13 cellular contexts compared by ENCODE assay signal in genomic region chr1:159781992-159782391, GRCh38. TPM values are rescaled to one million over a fixed set of nuclear protein-coding genes. Genes with fewer than 3 reads are reported as not detected.
DNase-seq lines count a peak whose midpoint lies in the region; ATAC-seq, FAIRE-seq and TF ChIP-seq lines count a peak whose summit lies in the region.
"Had no signal": no experiment of that assay in that cellular context is flagged by ENCODE, and none has a peak within 500 bp of the region (broad histone marks: within the 10 kb centered on the region; RNA-seq: fewer than 3 reads in every experiment).

No MANE protein-coding gene starts in this region.

- ATAC-seq in activated naive CD4-positive, alpha-beta T cell treated with anti-CD3 and anti-CD28 coated beads, Interleukin-2, amount 50 U/mL, for 72 hours, result no peak
- no peak for ATAC-seq in HG02938 (IDR thresholded peaks at IDR 0.05; ENCODE audit: unreplicated experiment)

- no peaks in the 10 kb centered on the region for H3K27me3 ChIP-seq in ascending aorta
- no peaks in the 10 kb centered on the region for H3K27me3 ChIP-seq in keratinocyte (ENCODE audit: control insufficient read depth, extremely low read depth, insufficient read depth, low read length)
- no peaks in the 10 kb centered on the region for H3K27me3 ChIP-seq in suprapubic skin
- H3K27me3 ChIP-seq in prostate gland (replicated peaks; ENCODE audit: insufficient read depth), result no peaks in the 10 kb centered on the region
- H3K27me3 ChIP-seq: BE2C had no signal

- H3K27ac Mint-ChIP-seq in activated naive CD4-positive, alpha-beta T cell treated with anti-CD3 and anti-CD28 coated beads for 36 hours, result no peak overlapping the region
- no peak overlapping the region for H3K27ac Mint-ChIP-seq in activated naive CD4-positive, alpha-beta T cell treated with anti-CD3 and anti-CD28 coated beads, Interleukin-2, amount 50 U/mL, for 72 hours
- H3K27ac Mint-ChIP-seq: stimulated activated naive CD8-positive, alpha-beta T cell treated with anti-CD3 and anti-CD28 coated beads, Interleukin-15, amount 100 ng/mL, for 72 hours had no signal

- H3K4me1 Mint-ChIP-seq in activated naive CD4-positive, alpha-beta T cell treated with anti-CD3 and anti-CD28 coated beads for 36 hours (ENCODE audit: low read depth), result peaks cover 7% of the 10 kb centered on the region

- H3K4me3 Mint-ChIP-seq in activated naive CD4-positive, alpha-beta T cell treated with anti-CD3 and anti-CD28 coated beads for 36 hours, result peak overlapping the region; percentile 73

- CTCF ChIA-PET in activated naive CD4-positive, alpha-beta T cell treated with anti-CD3 and anti-CD28 coated beads for 36 hours (lab: Charles Lee), result interaction anchor here (1.0 to 4.0 kb wide), 7 partner anchors 8 to 226 kb away, joined by 3 to 27 read pairs (median 6); no protein-coding TSS in a partner anchor

- H4K20me1 ChIP-seq in keratinocyte (ENCODE audit: control insufficient read depth, extremely low read depth, insufficient read depth, low read length), result no peaks in the 10 kb centered on the region

- no peaks in the 10 kb centered on the region for H3K27me3 Mint-ChIP-seq in activated naive CD4-positive, alpha-beta T cell treated with anti-CD3 and anti-CD28 coated beads for 36 hours (ENCODE audit: low read depth)
- H3K27me3 Mint-ChIP-seq: stimulated activated naive CD8-positive, alpha-beta T cell treated with anti-CD3 and anti-CD28 coated beads, Interleukin-15, amount 100 ng/mL, for 72 hours had no signal

- no peaks in the 10 kb centered on the region for H3K36me3 ChIP-seq in ascending aorta
- H3K36me3 ChIP-seq in keratinocyte (ENCODE audit: control insufficient read depth in 2 of 2, extremely low read depth in 1 of 2, insufficient read depth in 2 of 2, low read length in 2 of 2), result no peaks in the 10 kb centered on the region
- no peaks in the 10 kb centered on the region for H3K36me3 ChIP-seq in suprapubic skin
- no peaks in the 10 kb centered on the region for H3K36me3 ChIP-seq in prostate gland
- H3K36me3 ChIP-seq: BE2C had no signal

- peak overlapping the region; percentile 59 for H3K4me2 ChIP-seq in keratinocyte (ENCODE audit: control insufficient read depth, extremely low read depth, insufficient read depth, low read depth, low read length)

- no peak overlapping the region for H3K27ac ChIP-seq in ascending aorta
- no peak overlapping the region for H3K27ac ChIP-seq in keratinocyte (ENCODE audit: control insufficient read depth, insufficient read depth, low read length)
- peak overlapping the region; percentile 78 for H3K27ac ChIP-seq in suprapubic skin
- no peak overlapping the region for H3K27ac ChIP-seq in prostate gland

- no peak for FAIRE-seq in keratinocyte (lab: Jason Lieb, UNC)

- no peaks in the 10 kb centered on the region for H3K36me3 Mint-ChIP-seq in activated naive CD4-positive, alpha-beta T cell treated with anti-CD3 and anti-CD28 coated beads for 36 hours (ENCODE audit: low read depth)
- H3K36me3 Mint-ChIP-seq in activated naive CD4-positive, alpha-beta T cell treated with anti-CD3 and anti-CD28 coated beads, Interleukin-2, amount 50 U/mL, for 72 hours, result no peaks in the 10 kb centered on the region

- no peak for TF ChIP-seq POLR2A in suprapubic skin (IDR thresholded peaks at IDR 0.05)
- TF ChIP-seq POLR2A in prostate gland (IDR thresholded peaks at IDR 0.05), result no peak

- 96% methylated on average over 12 of the region's 12 CpGs for WGBS in suprapubic skin
- WGBS in prostate gland, result 93% methylated on average over 12 of the region's 12 CpGs

- no peaks in the 10 kb centered on the region for H3K9me1 ChIP-seq in keratinocyte (ENCODE audit: control insufficient read depth, extremely low read depth, insufficient read depth, low read length)

- TF ChIP-seq EP300 in suprapubic skin (IDR thresholded peaks at IDR 0.05), result no peak

- H3K9me3 Mint-ChIP-seq in activated naive CD4-positive, alpha-beta T cell treated with anti-CD3 and anti-CD28 coated beads for 36 hours, result no peaks in the 10 kb centered on the region
- H3K9me3 Mint-ChIP-seq in activated naive CD4-positive, alpha-beta T cell treated with anti-CD3 and anti-CD28 coated beads, Interleukin-2, amount 50 U/mL, for 72 hours, result no peaks in the 10 kb centered on the region
- H3K9me3 Mint-ChIP-seq: stimulated activated naive CD8-positive, alpha-beta T cell treated with anti-CD3 and anti-CD28 coated beads, Interleukin-15, amount 100 ng/mL, for 72 hours had no signal

- H2AFZ ChIP-seq in keratinocyte (ENCODE audit: control insufficient read depth, low read length), result no peak overlapping the region

- intact Hi-C loops in activated naive CD4-positive, alpha-beta T cell treated with anti-CD3 and anti-CD28 coated beads for 36 hours (cut with micrococcal nuclease), result loop anchor here (2.0 to 10.0 kb wide), 3 partner anchors 45 to 647 kb away; partner anchors contain the start of gene SLAMF8
- intact Hi-C loops in ascending aorta (cut with DNase I) (loop anchor here (1.0 to 10.0 kb wide), 7 partner anchors 73 to 503 kb away; partner anchors contain the start of genes CFAP45, IGSF9, PEX19 and TAGLN2), prostate gland (cut with DNase I) (loop anchor here (2.0 to 10.0 kb wide), 2 partner anchors 109 to 223 kb away; no protein-coding TSS in a partner anchor)

- TF ChIP-seq CTCF in ascending aorta (IDR thresholded peaks at IDR 0.05) (no peak), keratinocyte (optimal IDR thresholded peaks at IDR 0.05 in 1 of 3, IDR thresholded peaks at IDR 0.05 in 1 of 3, conservative IDR thresholded peaks at IDR 0.05 in 1 of 3; ENCODE audit: extremely low read depth in 1 of 3, insufficient read depth in 2 of 3, low read length in 3 of 3) (no peak), suprapubic skin (IDR thresholded peaks at IDR 0.05) (no peak), prostate gland (IDR thresholded peaks at IDR 0.05) (no peak)

- H3K4me3 ChIP-seq in ascending aorta (peak overlapping the region; percentile 73 to 94), keratinocyte (ENCODE audit: control insufficient read depth in 2 of 3, extremely low read depth in 1 of 3, insufficient read depth in 2 of 3, low read depth in 1 of 3, low read length in 3 of 3) (peak overlapping the region in 2 of 3 experiments; percentile 64 to 90), suprapubic skin (peak overlapping the region; percentile 83), prostate gland (no peak overlapping the region)

- H3K4me1 ChIP-seq in ascending aorta, result peaks cover 3 to 14% of the 10 kb centered on the region in 2 donors
- H3K4me1 ChIP-seq in keratinocyte (ENCODE audit: control insufficient read depth, extremely low read depth, insufficient read depth, low read length), result peaks cover 6% of the 10 kb centered on the region
- peaks cover 35% of the 10 kb centered on the region for H3K4me1 ChIP-seq in suprapubic skin
- H3K4me1 ChIP-seq in prostate gland (replicated peaks), result no peaks in the 10 kb centered on the region

- no peaks in the 10 kb centered on the region for H3K79me2 ChIP-seq in keratinocyte (ENCODE audit: control insufficient read depth, insufficient read depth, low read length)

- no peak for DNase-seq in activated naive CD4-positive, alpha-beta T cell treated with anti-CD3 and anti-CD28 coated beads for 36 hours
- DNase-seq in activated naive CD4-positive, alpha-beta T cell treated with anti-CD3 and anti-CD28 coated beads, Interleukin-2, amount 50 U/mL, for 72 hours (ENCODE audit: low spot score in 2 of 2), result no peak
- DNase-seq in ascending aorta (ENCODE audit: low spot score in 2 of 2) (no peak), keratinocyte (ENCODE audit: low read depth, low spot score) (no peak), suprapubic skin (ENCODE audit: low spot score in 2 of 2) (no peak), prostate gland (ENCODE audit: low spot score) (no peak), NCI-H1417 (lab: John Stamatoyannopoulos, UW) (no peak)
- DNase-seq: activated effector memory CD4-positive, alpha-beta T cell treated with Interleukin-2 at 50 U/mL for 16 hours; BE2C; erythroblast; NCI-H524 treated with DMSO at 0.1 percent for 48 hours; stimulated activated naive CD8-positive, alpha-beta T cell treated with anti-CD3 and anti-CD28 coated beads, Interleukin-15, amount 100 ng/mL, for 72 hours had no signal

- dilution Hi-C loops in keratinocyte (cut with MboI; ENCODE audit: extremely low pct_ligation_motif_present, low sequenced_read_pairs), result loop anchor here (25.0 kb wide), 1 partner anchor 255 kb away; the partner anchor contains the start of gene PIGM

- H3K9me3 ChIP-seq in ascending aorta (no peaks in the 10 kb centered on the region), keratinocyte (ENCODE audit: control insufficient read depth, low read depth, low read length) (no peaks in the 10 kb centered on the region), suprapubic skin (no peaks in the 10 kb centered on the region), prostate gland (no peaks in the 10 kb centered on the region)
- H3K9me3 ChIP-seq: BE2C had no signal

- no peak overlapping the region for H3K9ac ChIP-seq in keratinocyte (ENCODE audit: control insufficient read depth, extremely low read depth, insufficient read depth, low read length)

RNA-seq across cellular contexts. Expression of gene DUSP23, which starts 1.2 kb away (rescaled TPM):
- 10 to 100 TPM; 13.0 to 14.1 TPM for total RNA-seq in activated naive CD4-positive, alpha-beta T cell treated with anti-CD3 and anti-CD28 coated beads for 36 hours
- 10 to 100 TPM; 16.8 to 24.4 TPM for total RNA-seq in activated naive CD4-positive, alpha-beta T cell treated with anti-CD3 and anti-CD28 coated beads, Interleukin-2, amount 50 U/mL, for 72 hours
- total RNA-seq in ascending aorta (549 TPM), suprapubic skin (10 to 100 TPM; 39.6 to 89.6 (median 75.0) TPM), prostate gland (10 to 100 TPM; 79.3 to 85.0 TPM)
- polyA plus RNA-seq in keratinocyte, result 23.8 to 44.6 TPM (median 35.0 TPM) in 3 replicates
- polyA plus RNA-seq in keratinocyte (2011; ENCODE audit: low read depth), result 15.5 TPM
- 21.0 and 40.4 TPM in 2 replicates for polyA plus RNA-seq in keratinocyte (2011; cell fraction: cytosol; rRNA removed)
- 11.3 and 13.9 TPM in 2 replicates for polyA plus RNA-seq in keratinocyte (2011; cell fraction: nucleus; rRNA removed)
- polyA plus RNA-seq in keratinocyte (2012; ENCODE audit: low replicate concordance), result 34.1 and 43.4 TPM in 2 replicates
- 10.1 to 14.7 TPM (median 10.8 TPM) in 3 replicates for polyA minus RNA-seq in keratinocyte
- 29.5 TPM for polyA minus RNA-seq in keratinocyte (2011; cell fraction: cytosol; rRNA and poly(A)+ RNA removed)
- 3.2 and 3.3 TPM in 2 replicates for polyA minus RNA-seq in keratinocyte (2011; cell fraction: nucleus; rRNA and poly(A)+ RNA removed)

RNA-seq across cellular contexts. Expression of gene FCRL6, which starts 20.2 kb away (rescaled TPM):
- not detected for total RNA-seq in activated naive CD4-positive, alpha-beta T cell treated with anti-CD3 and anti-CD28 coated beads for 36 hours
- total RNA-seq in activated naive CD4-positive, alpha-beta T cell treated with anti-CD3 and anti-CD28 coated beads, Interleukin-2, amount 50 U/mL, for 72 hours, result not detected
- total RNA-seq in ascending aorta (not detected), suprapubic skin (under 1 TPM in 1 of 4 donors, not detected in 3; 0.49 TPM), prostate gland (not detected)
- not detected in 3 replicates for polyA plus RNA-seq in keratinocyte
- not detected for polyA plus RNA-seq in keratinocyte (2011; ENCODE audit: low read depth)
- polyA plus RNA-seq in keratinocyte (2011; cell fraction: cytosol; rRNA removed), result not detected in 2 replicates
- not detected in 2 replicates for polyA plus RNA-seq in keratinocyte (2011; cell fraction: nucleus; rRNA removed)
- polyA plus RNA-seq in keratinocyte (2012; ENCODE audit: low replicate concordance), result not detected in 2 replicates
- polyA minus RNA-seq in keratinocyte, result not detected in 3 replicates
- not detected for polyA minus RNA-seq in keratinocyte (2011; cell fraction: cytosol; rRNA and poly(A)+ RNA removed)
- polyA minus RNA-seq in keratinocyte (2011; cell fraction: nucleus; rRNA and poly(A)+ RNA removed), result not detected in 2 replicates

RNA-seq across cellular contexts. Expression of gene SLAMF8, which starts 44.7 kb away (rescaled TPM):
- under 1 TPM in 1 of 2 experiments, not detected in 1; 0.19 TPM for total RNA-seq in activated naive CD4-positive, alpha-beta T cell treated with anti-CD3 and anti-CD28 coated beads for 36 hours
- total RNA-seq in activated naive CD4-positive, alpha-beta T cell treated with anti-CD3 and anti-CD28 coated beads, Interleukin-2, amount 50 U/mL, for 72 hours, result under 1 TPM in 1 of 2 donors, not detected in 1; 0.21 TPM
- total RNA-seq in ascending aorta (6.7 TPM), suprapubic skin (1 to 10 TPM; 2.7 to 5.5 (median 3.9) TPM), prostate gland (1 to 10 TPM; 1.1 to 1.2 TPM)
- not detected in 3 replicates for polyA plus RNA-seq in keratinocyte
- polyA plus RNA-seq in keratinocyte (2011; ENCODE audit: low read depth), result not detected
- not detected in 2 replicates for polyA plus RNA-seq in keratinocyte (2011; cell fraction: cytosol; rRNA removed)
- not detected in 2 replicates for polyA plus RNA-seq in keratinocyte (2011; cell fraction: nucleus; rRNA removed)
- not detected in 2 replicates for polyA plus RNA-seq in keratinocyte (2012; ENCODE audit: low replicate concordance)
- polyA minus RNA-seq in keratinocyte, result not detected in 3 replicates
- not detected for polyA minus RNA-seq in keratinocyte (2011; cell fraction: cytosol; rRNA and poly(A)+ RNA removed)
- not detected in 2 replicates for polyA minus RNA-seq in keratinocyte (2011; cell fraction: nucleus; rRNA and poly(A)+ RNA removed)

Comparison
In these comparisons a context has a peak if more than half of its experiments do, and no peak if none do; other contexts are left out.
1. H3K4me3 ChIP-seq: peak in ascending aorta (2 of 2), keratinocyte (2 of 3) and suprapubic skin (single experiment); none in prostate gland (0 of 2).